In genomic region chr16:53159781-53160436, GRCh38 we compare ENCODE assay signal across 9 cellular contexts.
DNase-seq lines count a peak whose midpoint lies in the region; ATAC-seq and TF ChIP-seq lines count a peak whose summit lies in the region.
"Had no signal": no experiment of that assay in that cellular context is flagged by ENCODE, and none has a peak within 500 bp of the region (broad histone marks: within the 10 kb centered on the region; RNA-seq: fewer than 3 reads in every experiment).

No MANE protein-coding gene starts in this region.

- H3K27ac Mint-ChIP-seq in activated CD8-positive, alpha-beta T cell treated with anti-CD3 and anti-CD28 coated beads, Interleukin-2, amount 10 ng/mL, durations not matched to agents 7 days and 5 days = no peak overlapping the region
- H3K27ac Mint-ChIP-seq: activated naive CD8-positive, alpha-beta T cell had no signal

- H3K4me1 Mint-ChIP-seq in activated CD8-positive, alpha-beta T cell treated with anti-CD3 and anti-CD28 coated beads, Interleukin-2, amount 10 ng/mL, durations not matched to agents 7 days and 5 days (ENCODE audit: low read depth) = no peaks in the 10 kb centered on the region

- H3K9me3 ChIP-seq in right cardiac atrium (ENCODE audit: control insufficient read depth, low read length) (no peaks in the 10 kb centered on the region), smooth muscle cell (replicated peaks; ENCODE audit: low read depth) (no peaks in the 10 kb centered on the region)

- H3K4me1 ChIP-seq in right cardiac atrium (ENCODE audit: control insufficient read depth, insufficient read depth, low read length) (no peaks in the 10 kb centered on the region), smooth muscle cell (ENCODE audit: low read depth) (no peaks in the 10 kb centered on the region)

- H3K79me2 ChIP-seq in smooth muscle cell (ENCODE audit: low read depth) = peaks cover 93% of the 10 kb centered on the region

- POLR2A ChIA-PET in activated CD8-positive, alpha-beta T cell treated with anti-CD3 and anti-CD28 coated beads, Interleukin-2, amount 10 ng/mL, durations not matched to agents 7 days and 5 days (lab: Charles Lee) = no interaction called here

- H3K36me3 Mint-ChIP-seq in activated CD8-positive, alpha-beta T cell treated with anti-CD3 and anti-CD28 coated beads, Interleukin-2, amount 10 ng/mL, durations not matched to agents 7 days and 5 days (ENCODE audit: low read depth) = peaks cover 17% of the 10 kb centered on the region

- peaks cover 9% of the 10 kb centered on the region for H3F3A ChIP-seq in smooth muscle cell (ENCODE audit: low read depth)

- no peak overlapping the region for H3K9ac ChIP-seq in smooth muscle cell (ENCODE audit: low read depth)

- 67% methylated on average over 6 of the region's 6 CpGs for WGBS in right cardiac atrium
- 77% methylated on average over 6 of the region's 6 CpGs for WGBS in smooth muscle cell (ENCODE audit: low lambda C conversion rate)

- no peaks in the 10 kb centered on the region for H3K27me3 Mint-ChIP-seq in activated CD8-positive, alpha-beta T cell treated with anti-CD3 and anti-CD28 coated beads, Interleukin-2, amount 10 ng/mL, durations not matched to agents 7 days and 5 days (ENCODE audit: low read depth)
- H3K27me3 Mint-ChIP-seq: activated naive CD8-positive, alpha-beta T cell had no signal

- H3K36me3 ChIP-seq in smooth muscle cell (ENCODE audit: low read depth) = no peaks in the 10 kb centered on the region

- no peak overlapping the region for H3K27ac ChIP-seq in right cardiac atrium (ENCODE audit: low read length)
- no peak overlapping the region for H3K27ac ChIP-seq in smooth muscle cell (ENCODE audit: low read depth)

- CTCF ChIA-PET in activated CD8-positive, alpha-beta T cell treated with anti-CD3 and anti-CD28 coated beads, Interleukin-2, amount 10 ng/mL, durations not matched to agents 7 days and 5 days (lab: Charles Lee) = interaction anchor here (0.6 to 2.2 kb wide), 12 partner anchors 8 to 104 kb away, joined by 3 to 16 read pairs (median 4); partner anchors contain the start of gene CHD9

- ATAC-seq in GM19463 (IDR thresholded peaks at IDR 0.05; ENCODE audit: unreplicated experiment) (peak; percentile 70), right cardiac atrium (peak; percentile 68 to 77), esophagus mucosa (no peak)
- peak; percentile 80 for ATAC-seq in activated CD8-positive, alpha-beta T cell treated with anti-CD3 and anti-CD28 coated beads, Interleukin-2, amount 10 ng/mL, durations not matched to agents 7 days and 5 days

- peak; percentile 70 for TF ChIP-seq CTCF in smooth muscle cell (IDR thresholded peaks at IDR 0.05; ENCODE audit: borderline replicate concordance, insufficient read depth, poor library complexity, severe bottlenecking)

- no peaks in the 10 kb centered on the region for H3K27me3 ChIP-seq in right cardiac atrium (ENCODE audit: control insufficient read depth, insufficient read depth)
- H3K27me3 ChIP-seq in smooth muscle cell (ENCODE audit: low read depth) = no peaks in the 10 kb centered on the region

- no peak overlapping the region for H3K4me2 ChIP-seq in smooth muscle cell

- no peak overlapping the region for H2AFZ ChIP-seq in smooth muscle cell (ENCODE audit: low read depth)

- H4K20me1 ChIP-seq in smooth muscle cell (ENCODE audit: low read depth) = peaks cover 56% of the 10 kb centered on the region

- H3K9me3 Mint-ChIP-seq in activated CD8-positive, alpha-beta T cell treated with anti-CD3 and anti-CD28 coated beads, Interleukin-2, amount 10 ng/mL, durations not matched to agents 7 days and 5 days (ENCODE audit: insufficient read depth) = no peaks in the 10 kb centered on the region

- no peak overlapping the region for H3K4me3 ChIP-seq in right cardiac atrium (ENCODE audit: low read length)
- H3K4me3 ChIP-seq in smooth muscle cell = no peak overlapping the region

- no peak overlapping the region for H3K4me3 Mint-ChIP-seq in activated CD8-positive, alpha-beta T cell treated with anti-CD3 and anti-CD28 coated beads, Interleukin-2, amount 10 ng/mL, durations not matched to agents 7 days and 5 days
- H3K4me3 Mint-ChIP-seq: activated naive CD8-positive, alpha-beta T cell had no signal

- peak; percentile 76 for DNase-seq in DMS 273 (lab: John Stamatoyannopoulos, UW; ENCODE audit: unreplicated experiment)
- no peak for DNase-seq in DMS 273 treated with DMSO at 0.1 percent for 48 hours (lab: John Stamatoyannopoulos, UW)
- DNase-seq in NAMALWA (ENCODE audit: low spot score) = peak; percentile 78
- DNase-seq in activated CD8-positive, alpha-beta T cell treated with anti-CD3 and anti-CD28 coated beads, Interleukin-2, amount 10 ng/mL, durations not matched to agents 7 days and 5 days = peak; percentile 48
- no peak for DNase-seq in right cardiac atrium
- no peak for DNase-seq in smooth muscle cell (lab: John Stamatoyannopoulos, UW; ENCODE audit: unreplicated experiment)

- intact Hi-C loops in right cardiac atrium (cut with DNase I) = loop anchor here in 1 of 4 donors (10.0 kb wide), 1 partner anchor 105 kb away; the partner anchor contains the start of genes CHD9 and CHD9NB

Comparison
In these comparisons a context has a peak if more than half of its experiments do, and no peak if none do; other contexts are left out.
1. DNase-seq: peak in DMS 273 (single experiment), NAMALWA (single experiment) and activated CD8-positive, alpha-beta T cell treated with anti-CD3 and anti-CD28 coated beads, Interleukin-2, amount 10 ng/mL, durations not matched to agents 7 days and 5 days (single experiment); none in DMS 273 treated with DMSO at 0.1 percent for 48 hours (single experiment), right cardiac atrium (0 of 3) and smooth muscle cell (single experiment).